Comparison of ENCODE assay signal across 1 cellular context in the genomic region with DNA sequence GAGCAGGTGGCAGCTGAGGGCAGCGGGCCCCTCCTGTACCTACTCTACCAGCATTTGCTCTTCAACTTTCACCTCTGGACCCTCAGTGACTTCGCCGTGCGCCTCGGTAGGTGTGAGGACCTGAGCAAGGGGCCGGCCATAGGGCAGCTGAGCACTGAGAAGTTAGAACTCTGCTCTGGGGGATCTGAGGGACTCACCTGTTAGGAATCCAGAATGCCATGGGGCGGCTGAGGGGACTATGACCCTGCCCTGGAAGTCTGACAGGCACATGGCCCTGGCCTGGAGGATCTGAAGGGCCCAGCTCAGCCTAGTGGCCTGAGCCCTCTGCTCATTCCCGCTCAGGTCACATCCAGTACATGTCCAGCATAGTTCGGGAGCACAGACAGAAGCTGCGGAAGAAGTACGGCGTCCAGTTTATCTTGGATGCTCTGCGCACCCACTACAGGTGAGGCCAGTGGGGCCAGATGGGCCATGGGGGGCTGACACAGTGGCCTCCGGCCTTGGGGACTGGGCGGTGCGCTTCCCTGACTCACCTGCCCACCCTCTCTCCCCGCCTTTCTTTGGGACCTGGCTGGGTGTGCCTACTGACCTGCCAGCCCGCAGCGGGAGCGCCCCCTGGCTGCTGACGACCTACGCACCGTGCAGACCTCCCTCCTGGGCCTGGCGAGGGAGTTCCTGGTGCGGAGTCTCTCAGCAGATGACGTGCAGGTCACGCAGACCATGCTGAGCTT.
TF ChIP-seq lines count a peak whose summit lies in the region.

No MANE protein-coding gene starts in this region.

TF ChIP-seq in IMR-90, 13 proteins besides CTCF, POLR2A, EP300 and RAD21:
- TF ChIP-seq RFX5 (IDR thresholded peaks at IDR 0.05; ENCODE audit: low read depth, low read length) (no peak), SMC3 (IDR thresholded peaks at IDR 0.05; ENCODE audit: low read depth, low read length) (peak; percentile 65)
